In the genomic region with DNA sequence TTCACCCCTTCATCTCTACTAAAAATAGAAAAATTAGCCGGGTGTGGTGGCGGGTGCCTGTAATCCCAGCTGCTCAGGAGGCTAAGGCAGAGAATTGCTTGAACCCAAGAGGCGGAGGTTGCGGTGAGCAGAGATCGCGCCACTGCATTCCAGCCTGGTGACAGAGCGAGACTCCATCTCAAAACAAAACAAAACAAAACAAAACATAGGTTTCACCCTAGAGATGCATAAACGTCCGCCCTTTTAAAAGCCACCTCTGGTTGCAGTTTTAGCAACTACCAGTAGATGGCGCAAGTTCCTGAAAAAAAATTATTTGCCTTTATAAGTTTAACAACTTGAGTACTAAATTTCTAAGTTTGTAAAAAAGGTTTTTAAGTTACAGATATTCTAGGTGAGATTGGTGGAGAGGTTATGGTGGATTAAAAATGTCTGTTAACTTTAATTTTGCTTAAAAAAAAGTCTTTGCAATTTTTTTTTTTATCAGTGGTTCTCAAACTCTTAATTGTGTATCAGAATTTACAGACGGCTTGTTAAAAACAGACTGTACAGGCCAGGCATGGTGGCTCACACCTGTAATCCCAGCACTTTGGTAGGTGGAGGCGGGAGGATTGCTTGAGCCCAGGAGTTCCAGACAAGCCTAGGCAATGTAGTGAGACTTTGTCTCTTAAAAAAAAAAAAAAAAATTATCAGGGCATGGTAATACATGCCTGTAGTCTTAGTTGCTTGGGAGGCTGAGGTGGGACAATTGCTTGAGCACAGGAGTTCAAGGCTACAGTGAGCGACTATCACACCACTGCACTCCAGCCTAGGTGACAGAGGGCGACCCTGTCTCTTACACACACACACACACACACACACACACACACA, we compare ENCODE assay signal across 8 cellular contexts. TPM values are rescaled to one million over a fixed set of nuclear protein-coding genes. Genes with fewer than 3 reads are reported as not detected.
DNase-seq lines count a peak whose midpoint lies in the region; ATAC-seq and TF ChIP-seq lines count a peak whose summit lies in the region.

No MANE protein-coding gene starts in this region.

- H3K4me1 Mint-ChIP-seq in activated naive CD4-positive, alpha-beta T cell treated with anti-CD3 and anti-CD28 coated beads, Interleukin-2, amount 10 ng/mL, durations not matched to agents 7 days and 5 days: peaks cover 55% of the 10 kb centered on the region
- H3K4me1 Mint-ChIP-seq in glutamatergic neuron (ENCODE audit: low read depth, unreplicated experiment): no peaks in the 10 kb centered on the region

- H3K27ac Mint-ChIP-seq in activated naive CD4-positive, alpha-beta T cell treated with anti-CD3 and anti-CD28 coated beads, Interleukin-2, amount 10 ng/mL, durations not matched to agents 7 days and 5 days: peak overlapping the region; percentile 85
- no peak overlapping the region for H3K27ac Mint-ChIP-seq in glutamatergic neuron (ENCODE audit: unreplicated experiment)

- intact Hi-C loops in sciatic nerve (cut with DNase I): no loop called here

- no peaks in the 10 kb centered on the region for H3K9me3 Mint-ChIP-seq in activated naive CD4-positive, alpha-beta T cell treated with anti-CD3 and anti-CD28 coated beads, Interleukin-2, amount 10 ng/mL, durations not matched to agents 7 days and 5 days
- no peaks in the 10 kb centered on the region for H3K9me3 Mint-ChIP-seq in glutamatergic neuron (ENCODE audit: unreplicated experiment)

- CTCF ChIA-PET in activated naive CD4-positive, alpha-beta T cell treated with anti-CD3 and anti-CD28 coated beads, Interleukin-2, amount 10 ng/mL, durations not matched to agents 7 days and 5 days (lab: Charles Lee): interaction anchor here (1.4 kb wide), 1 partner anchor 298 kb away, joined by 5 read pairs; no protein-coding TSS in a partner anchor

- DNase-seq in DMS53 (lab: John Stamatoyannopoulos, UW): peak; percentile 53
- DNase-seq in RPMI7951 (ENCODE audit: low read depth): peak; percentile 46
- peak; percentile 64 for DNase-seq in activated naive CD4-positive, alpha-beta T cell treated with anti-CD3 and anti-CD28 coated beads, Interleukin-2, amount 10 ng/mL, durations not matched to agents 7 days and 5 days
- DNase-seq in glutamatergic neuron: no peak
- DNase-seq in sciatic nerve (ENCODE audit: low spot score): no peak

- ATAC-seq in HG03342 (IDR thresholded peaks at IDR 0.05; ENCODE audit: unreplicated experiment): peak; percentile 80
- peak; percentile 36 for ATAC-seq in sciatic nerve
- ATAC-seq in HG03135 (IDR thresholded peaks at IDR 0.05; ENCODE audit: unreplicated experiment): no peak
- no peak for ATAC-seq in GM18502 (IDR thresholded peaks at IDR 0.05; ENCODE audit: poor library complexity, unreplicated experiment)

- peaks cover 42% of the 10 kb centered on the region for H3K36me3 Mint-ChIP-seq in activated naive CD4-positive, alpha-beta T cell treated with anti-CD3 and anti-CD28 coated beads, Interleukin-2, amount 10 ng/mL, durations not matched to agents 7 days and 5 days
- H3K36me3 Mint-ChIP-seq in glutamatergic neuron (ENCODE audit: unreplicated experiment): no peaks in the 10 kb centered on the region

- TF ChIP-seq CTCF in glutamatergic neuron (IDR thresholded peaks at IDR 0.05; ENCODE audit: partially characterized antibody, unreplicated experiment): peak; percentile 97

- H3K4me3 Mint-ChIP-seq in activated naive CD4-positive, alpha-beta T cell treated with anti-CD3 and anti-CD28 coated beads, Interleukin-2, amount 10 ng/mL, durations not matched to agents 7 days and 5 days: no peak overlapping the region
- no peak overlapping the region for H3K4me3 Mint-ChIP-seq in glutamatergic neuron (ENCODE audit: unreplicated experiment)

- H3K27me3 Mint-ChIP-seq in activated naive CD4-positive, alpha-beta T cell treated with anti-CD3 and anti-CD28 coated beads, Interleukin-2, amount 10 ng/mL, durations not matched to agents 7 days and 5 days: no peaks in the 10 kb centered on the region
- peaks cover 2% of the 10 kb centered on the region for H3K27me3 Mint-ChIP-seq in glutamatergic neuron (ENCODE audit: unreplicated experiment)

RNA-seq across cellular contexts. Expression of gene NAA16, which starts 42.1 kb away (rescaled TPM):
- total RNA-seq in RPMI7951 (2014; rRNA removed; shearing (Covaris generic)): 6.4 and 12.0 TPM in 2 replicates
- total RNA-seq in glutamatergic neuron (ENCODE audit: unreplicated experiment) (22.3 TPM), sciatic nerve (29.7 TPM)

Comparison
In these comparisons a context has a peak if more than half of its experiments do, and no peak if none do; other contexts are left out.
1. DNase-seq: peak in DMS53 (single experiment), RPMI7951 (single experiment) and activated naive CD4-positive, alpha-beta T cell treated with anti-CD3 and anti-CD28 coated beads, Interleukin-2, amount 10 ng/mL, durations not matched to agents 7 days and 5 days (single experiment); none in glutamatergic neuron (single experiment) and sciatic nerve (single experiment).
2. ATAC-seq: peak in HG03342 (single experiment) and sciatic nerve (single experiment); none in HG03135 (single experiment) and GM18502 (single experiment).